Comparison of ENCODE assay signal across 1 cellular context in genomic region chr7:116930156-116930913, GRCh38.
A peak's percentile ranks its signal among the peaks of the same experiment; 100 is the strongest.
TF ChIP-seq lines count a peak whose summit lies in the region.

No MANE protein-coding gene starts in this region.

TF ChIP-seq in HepG2, 621 proteins besides CTCF, POLR2A, EP300 and RAD21 (continued from another document and continues in another):
- TF ChIP-seq RNF219 (CRISPR knock-in tag; IDR thresholded peaks at IDR 0.05) (no peak), SP1 (IDR thresholded peaks at IDR 0.05) (no peak), SP1 (CRISPR knock-in tag; IDR thresholded peaks at IDR 0.05) (no peak), MYPOP (CRISPR knock-in tag; IDR thresholded peaks at IDR 0.05) (0 out of 2 replicates have a peak, but pooled peaks have one; percentile 13), ZNF780A (CRISPR knock-in tag; IDR thresholded peaks at IDR 0.05) (no peak), ARNTL (CRISPR knock-in tag; IDR thresholded peaks at IDR 0.05) (no peak), ARID5B (CRISPR knock-in tag; IDR thresholded peaks at IDR 0.05) (peak; percentile 23; the same call in 1 of the 2 replicates), RBM39 (IDR thresholded peaks at IDR 0.05; ENCODE audit: low read depth, low read length, poor library complexity, severe bottlenecking) (no peak), TFAP4 (IDR thresholded peaks at IDR 0.05; ENCODE audit: borderline replicate concordance, low read depth) (no peak), HOMEZ (CRISPR knock-in tag; IDR thresholded peaks at IDR 0.05; ENCODE audit: low read depth) (no peak), MIER3 (CRISPR knock-in tag; IDR thresholded peaks at IDR 0.05; ENCODE audit: borderline replicate concordance) (no peak), NFE2 (CRISPR knock-in tag; IDR thresholded peaks at IDR 0.05) (no peak), MYC (CRISPR knock-in tag; IDR thresholded peaks at IDR 0.05; ENCODE audit: borderline replicate concordance) (no peak), ZNF337 (CRISPR knock-in tag; IDR thresholded peaks at IDR 0.05; ENCODE audit: borderline replicate concordance, low read depth) (no peak), ZNF331 (CRISPR knock-in tag; IDR thresholded peaks at IDR 0.05) (0 out of 2 replicates have a peak, but pooled peaks have one; percentile 44), ZNF660 (CRISPR knock-in tag; IDR thresholded peaks at IDR 0.05; ENCODE audit: borderline replicate concordance, low read depth) (no peak), FUBP1 (CRISPR knock-in tag; IDR thresholded peaks at IDR 0.05; ENCODE audit: borderline replicate concordance) (no peak), REXO4 (CRISPR knock-in tag; IDR thresholded peaks at IDR 0.05; ENCODE audit: borderline replicate concordance) (no peak), FIP1L1 (IDR thresholded peaks at IDR 0.05; ENCODE audit: borderline replicate concordance, insufficient read depth, low read depth, low read length) (no peak), ZNF816 (CRISPR knock-in tag; IDR thresholded peaks at IDR 0.05; ENCODE audit: borderline replicate concordance) (no peak), KMT2B (CRISPR knock-in tag; IDR thresholded peaks at IDR 0.05) (no peak; the same call in 1 of the 2 replicates)
- TF ChIP-seq, protein P1, sequence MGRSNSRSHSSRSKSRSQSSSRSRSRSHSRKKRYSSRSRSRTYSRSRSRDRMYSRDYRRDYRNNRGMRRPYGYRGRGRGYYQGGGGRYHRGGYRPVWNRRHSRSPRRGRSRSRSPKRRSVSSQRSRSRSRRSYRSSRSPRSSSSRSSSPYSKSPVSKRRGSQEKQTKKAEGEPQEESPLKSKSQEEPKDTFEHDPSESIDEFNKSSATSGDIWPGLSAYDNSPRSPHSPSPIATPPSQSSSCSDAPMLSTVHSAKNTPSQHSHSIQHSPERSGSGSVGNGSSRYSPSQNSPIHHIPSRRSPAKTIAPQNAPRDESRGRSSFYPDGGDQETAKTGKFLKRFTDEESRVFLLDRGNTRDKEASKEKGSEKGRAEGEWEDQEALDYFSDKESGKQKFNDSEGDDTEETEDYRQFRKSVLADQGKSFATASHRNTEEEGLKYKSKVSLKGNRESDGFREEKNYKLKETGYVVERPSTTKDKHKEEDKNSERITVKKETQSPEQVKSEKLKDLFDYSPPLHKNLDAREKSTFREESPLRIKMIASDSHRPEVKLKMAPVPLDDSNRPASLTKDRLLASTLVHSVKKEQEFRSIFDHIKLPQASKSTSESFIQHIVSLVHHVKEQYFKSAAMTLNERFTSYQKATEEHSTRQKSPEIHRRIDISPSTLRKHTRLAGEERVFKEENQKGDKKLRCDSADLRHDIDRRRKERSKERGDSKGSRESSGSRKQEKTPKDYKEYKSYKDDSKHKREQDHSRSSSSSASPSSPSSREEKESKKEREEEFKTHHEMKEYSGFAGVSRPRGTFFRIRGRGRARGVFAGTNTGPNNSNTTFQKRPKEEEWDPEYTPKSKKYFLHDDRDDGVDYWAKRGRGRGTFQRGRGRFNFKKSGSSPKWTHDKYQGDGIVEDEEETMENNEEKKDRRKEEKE (IDR thresholded peaks at IDR 0.05) = no peak
- TF ChIP-seq, protein P2, sequence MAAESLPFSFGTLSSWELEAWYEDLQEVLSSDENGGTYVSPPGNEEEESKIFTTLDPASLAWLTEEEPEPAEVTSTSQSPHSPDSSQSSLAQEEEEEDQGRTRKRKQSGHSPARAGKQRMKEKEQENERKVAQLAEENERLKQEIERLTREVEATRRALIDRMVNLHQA (CRISPR knock-in tag; IDR thresholded peaks at IDR 0.05) = no peak
- TF ChIP-seq, protein P3, sequence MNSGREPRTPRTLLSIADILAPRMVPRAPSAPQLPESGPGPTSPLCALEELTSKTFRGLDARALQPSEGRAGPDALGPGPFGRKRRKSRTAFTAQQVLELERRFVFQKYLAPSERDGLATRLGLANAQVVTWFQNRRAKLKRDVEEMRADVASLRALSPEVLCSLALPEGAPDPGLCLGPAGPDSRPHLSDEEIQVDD (CRISPR knock-in tag; IDR thresholded peaks at IDR 0.05; ENCODE audit: borderline replicate concordance) = no peak
- TF ChIP-seq, protein P4, sequence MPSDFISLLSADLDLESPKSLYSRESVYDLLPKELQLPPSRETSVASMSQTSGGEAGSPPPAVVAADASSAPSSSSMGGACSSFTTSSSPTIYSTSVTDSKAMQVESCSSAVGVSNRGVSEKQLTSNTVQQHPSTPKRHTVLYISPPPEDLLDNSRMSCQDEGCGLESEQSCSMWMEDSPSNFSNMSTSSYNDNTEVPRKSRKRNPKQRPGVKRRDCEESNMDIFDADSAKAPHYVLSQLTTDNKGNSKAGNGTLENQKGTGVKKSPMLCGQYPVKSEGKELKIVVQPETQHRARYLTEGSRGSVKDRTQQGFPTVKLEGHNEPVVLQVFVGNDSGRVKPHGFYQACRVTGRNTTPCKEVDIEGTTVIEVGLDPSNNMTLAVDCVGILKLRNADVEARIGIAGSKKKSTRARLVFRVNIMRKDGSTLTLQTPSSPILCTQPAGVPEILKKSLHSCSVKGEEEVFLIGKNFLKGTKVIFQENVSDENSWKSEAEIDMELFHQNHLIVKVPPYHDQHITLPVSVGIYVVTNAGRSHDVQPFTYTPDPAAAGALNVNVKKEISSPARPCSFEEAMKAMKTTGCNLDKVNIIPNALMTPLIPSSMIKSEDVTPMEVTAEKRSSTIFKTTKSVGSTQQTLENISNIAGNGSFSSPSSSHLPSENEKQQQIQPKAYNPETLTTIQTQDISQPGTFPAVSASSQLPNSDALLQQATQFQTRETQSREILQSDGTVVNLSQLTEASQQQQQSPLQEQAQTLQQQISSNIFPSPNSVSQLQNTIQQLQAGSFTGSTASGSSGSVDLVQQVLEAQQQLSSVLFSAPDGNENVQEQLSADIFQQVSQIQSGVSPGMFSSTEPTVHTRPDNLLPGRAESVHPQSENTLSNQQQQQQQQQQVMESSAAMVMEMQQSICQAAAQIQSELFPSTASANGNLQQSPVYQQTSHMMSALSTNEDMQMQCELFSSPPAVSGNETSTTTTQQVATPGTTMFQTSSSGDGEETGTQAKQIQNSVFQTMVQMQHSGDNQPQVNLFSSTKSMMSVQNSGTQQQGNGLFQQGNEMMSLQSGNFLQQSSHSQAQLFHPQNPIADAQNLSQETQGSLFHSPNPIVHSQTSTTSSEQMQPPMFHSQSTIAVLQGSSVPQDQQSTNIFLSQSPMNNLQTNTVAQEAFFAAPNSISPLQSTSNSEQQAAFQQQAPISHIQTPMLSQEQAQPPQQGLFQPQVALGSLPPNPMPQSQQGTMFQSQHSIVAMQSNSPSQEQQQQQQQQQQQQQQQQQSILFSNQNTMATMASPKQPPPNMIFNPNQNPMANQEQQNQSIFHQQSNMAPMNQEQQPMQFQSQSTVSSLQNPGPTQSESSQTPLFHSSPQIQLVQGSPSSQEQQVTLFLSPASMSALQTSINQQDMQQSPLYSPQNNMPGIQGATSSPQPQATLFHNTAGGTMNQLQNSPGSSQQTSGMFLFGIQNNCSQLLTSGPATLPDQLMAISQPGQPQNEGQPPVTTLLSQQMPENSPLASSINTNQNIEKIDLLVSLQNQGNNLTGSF (CRISPR knock-in tag; IDR thresholded peaks at IDR 0.05) = no peak
- TF ChIP-seq, protein P5, sequence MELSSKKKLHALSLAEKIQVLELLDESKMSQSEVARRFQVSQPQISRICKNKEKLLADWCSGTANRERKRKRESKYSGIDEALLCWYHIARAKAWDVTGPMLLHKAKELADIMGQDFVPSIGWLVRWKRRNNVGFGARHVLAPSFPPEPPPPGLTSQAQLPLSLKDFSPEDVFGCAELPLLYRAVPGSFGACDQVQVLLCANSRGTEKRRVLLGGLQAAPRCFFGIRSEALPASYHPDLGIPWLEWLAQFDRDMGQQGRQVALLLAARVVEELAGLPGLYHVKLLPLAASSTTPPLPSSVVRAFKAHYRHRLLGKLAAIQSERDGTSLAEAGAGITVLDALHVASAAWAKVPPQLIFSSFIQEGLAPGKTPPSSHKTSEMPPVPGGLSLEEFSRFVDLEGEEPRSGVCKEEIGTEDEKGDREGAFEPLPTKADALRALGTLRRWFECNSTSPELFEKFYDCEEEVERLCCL (CRISPR knock-in tag; IDR thresholded peaks at IDR 0.05; ENCODE audit: borderline replicate concordance) = no peak
- TF ChIP-seq, protein P6, sequence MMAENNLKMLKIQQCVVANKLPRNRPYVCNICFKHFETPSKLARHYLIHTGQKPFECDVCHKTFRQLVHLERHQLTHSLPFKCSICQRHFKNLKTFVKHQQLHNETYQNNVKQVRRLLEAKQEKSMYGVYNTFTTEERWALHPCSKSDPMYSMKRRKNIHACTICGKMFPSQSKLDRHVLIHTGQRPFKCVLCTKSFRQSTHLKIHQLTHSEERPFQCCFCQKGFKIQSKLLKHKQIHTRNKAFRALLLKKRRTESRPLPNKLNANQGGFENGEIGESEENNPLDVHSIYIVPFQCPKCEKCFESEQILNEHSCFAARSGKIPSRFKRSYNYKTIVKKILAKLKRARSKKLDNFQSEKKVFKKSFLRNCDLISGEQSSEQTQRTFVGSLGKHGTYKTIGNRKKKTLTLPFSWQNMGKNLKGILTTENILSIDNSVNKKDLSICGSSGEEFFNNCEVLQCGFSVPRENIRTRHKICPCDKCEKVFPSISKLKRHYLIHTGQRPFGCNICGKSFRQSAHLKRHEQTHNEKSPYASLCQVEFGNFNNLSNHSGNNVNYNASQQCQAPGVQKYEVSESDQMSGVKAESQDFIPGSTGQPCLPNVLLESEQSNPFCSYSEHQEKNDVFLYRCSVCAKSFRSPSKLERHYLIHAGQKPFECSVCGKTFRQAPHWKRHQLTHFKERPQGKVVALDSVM (CRISPR knock-in tag; IDR thresholded peaks at IDR 0.05) = peak; percentile 90
